9 cellular contexts compared by ENCODE assay signal in genomic region chr12:108559748-108560147, GRCh38. TPM values are rescaled to one million over a fixed set of nuclear protein-coding genes. Genes with fewer than 3 reads are reported as not detected.
DNase-seq lines count a peak whose midpoint lies in the region; ATAC-seq and TF ChIP-seq lines count a peak whose summit lies in the region.
"Had no signal": no experiment of that assay in that cellular context is flagged by ENCODE, and none has a peak within 500 bp of the region (broad histone marks: within the 10 kb centered on the region; RNA-seq: fewer than 3 reads in every experiment).

No MANE protein-coding gene starts in this region.

- no peaks in the 10 kb centered on the region for H3K9me3 ChIP-seq in CD4-positive, CD25-positive, alpha-beta regulatory T cell (ENCODE audit: control insufficient read depth in 2 of 2, low read length in 2 of 2)
- H3K9me3 ChIP-seq in MG63 (no peaks in the 10 kb centered on the region), duodenal mucosa (ENCODE audit: control insufficient read depth in 1 of 2, low read length in 2 of 2) (no peaks in the 10 kb centered on the region)

- no peaks in the 10 kb centered on the region for H3K9me3 Mint-ChIP-seq in CD4-positive, CD25-positive, alpha-beta regulatory T cell
- H3K9me3 Mint-ChIP-seq in nephron progenitor cell = no peaks in the 10 kb centered on the region

- no peaks in the 10 kb centered on the region for H3K27me3 ChIP-seq in CD4-positive, CD25-positive, alpha-beta regulatory T cell (ENCODE audit: control insufficient read depth, insufficient read depth, low read length)
- H3K27me3 ChIP-seq in MG63 = no peaks in the 10 kb centered on the region
- H3K27me3 ChIP-seq in duodenal mucosa (ENCODE audit: control insufficient read depth in 1 of 2, insufficient read depth in 2 of 2, low read length in 2 of 2) = no peaks in the 10 kb centered on the region

- H3K27me3 Mint-ChIP-seq in CD4-positive, CD25-positive, alpha-beta regulatory T cell = no peaks in the 10 kb centered on the region
- no peaks in the 10 kb centered on the region for H3K27me3 Mint-ChIP-seq in nephron progenitor cell (ENCODE audit: low read depth, poor library complexity)

- H3K27ac ChIP-seq in CD4-positive, CD25-positive, alpha-beta regulatory T cell (ENCODE audit: insufficient read depth, low read length, poor library complexity, severe bottlenecking) = no peak overlapping the region
- H3K27ac ChIP-seq in duodenal mucosa (ENCODE audit: low read depth, low read length) = no peak overlapping the region

- H3K9ac ChIP-seq in duodenal mucosa (ENCODE audit: low read depth in 1 of 2, low read length in 2 of 2) = peak overlapping the region; percentile 89 to 92

- peak overlapping the region; percentile 98 to 100 (median 100) for H3K4me3 Mint-ChIP-seq in CD4-positive, CD25-positive, alpha-beta regulatory T cell
- peak overlapping the region; percentile 100 for H3K4me3 Mint-ChIP-seq in nephron progenitor cell

- peak overlapping the region; percentile 97 for H3K4me3 ChIP-seq in CD4-positive, CD25-positive, alpha-beta regulatory T cell (ENCODE audit: low read depth, low read length)
- peak overlapping the region; percentile 93 for H3K4me3 ChIP-seq in MG63
- peak overlapping the region; percentile 88 to 100 for H3K4me3 ChIP-seq in duodenal mucosa (ENCODE audit: low read depth in 1 of 2, low read length in 2 of 2)

- ATAC-seq in CD4-positive, CD25-positive, alpha-beta regulatory T cell (ENCODE audit: low read depth in 2 of 2) = no peak
- ATAC-seq in GM18909 (IDR thresholded peaks at IDR 0.05; ENCODE audit: poor library complexity, unreplicated experiment) = no peak

- peak overlapping the region; percentile 94 to 100 (median 99) for H3K27ac Mint-ChIP-seq in CD4-positive, CD25-positive, alpha-beta regulatory T cell
- peak overlapping the region; percentile 100 for H3K27ac Mint-ChIP-seq in nephron progenitor cell

- H3K36me3 Mint-ChIP-seq in CD4-positive, CD25-positive, alpha-beta regulatory T cell = peaks cover 10% of the 10 kb centered on the region
- peaks cover 11% of the 10 kb centered on the region for H3K36me3 Mint-ChIP-seq in nephron progenitor cell (ENCODE audit: low read depth)

- peaks cover 76% of the 10 kb centered on the region for H3K4me1 ChIP-seq in CD4-positive, CD25-positive, alpha-beta regulatory T cell (ENCODE audit: control insufficient read depth, insufficient read depth, low read length, poor library complexity, severe bottlenecking)
- H3K4me1 ChIP-seq in duodenal mucosa (ENCODE audit: control insufficient read depth in 1 of 2, insufficient read depth in 2 of 2, low read length in 2 of 2) = peaks cover 24 to 42% of the 10 kb centered on the region in 2 donors

- DNase-seq in CD4-positive, CD25-positive, alpha-beta regulatory T cell = no peak
- DNase-seq in MG63 (no peak), nephron progenitor cell (no peak), 8988T (no peak), nucleus accumbens (lab: John Stamatoyannopoulos, UW) (no peak)
- no peak for DNase-seq in stimulated activated CD4-positive, alpha-beta T cell treated with anti-CD3 and anti-CD28 coated beads, Interleukin-2, amount 100 ng/mL, for 48 hours

- H3K36me3 ChIP-seq in CD4-positive, CD25-positive, alpha-beta regulatory T cell (ENCODE audit: control insufficient read depth, insufficient read depth, low read length) = peaks cover 17% of the 10 kb centered on the region
- H3K36me3 ChIP-seq in MG63 = peaks cover 33% of the 10 kb centered on the region
- H3K36me3 ChIP-seq in duodenal mucosa (ENCODE audit: control insufficient read depth in 1 of 2, insufficient read depth in 2 of 2, low read length in 2 of 2) = peaks cover 3 to 23% of the 10 kb centered on the region in 2 donors

- H3K4me1 Mint-ChIP-seq in CD4-positive, CD25-positive, alpha-beta regulatory T cell = peaks cover 21 to 70% (median 49%) of the 10 kb centered on the region in 4 donors
- peaks cover 42% of the 10 kb centered on the region for H3K4me1 Mint-ChIP-seq in nephron progenitor cell

- TF ChIP-seq CTCF in nephron progenitor cell (IDR thresholded peaks at IDR 0.05) = no peak

RNA-seq across cellular contexts. Expression of gene SART3, which starts 1.2 kb away (rescaled TPM):
- total RNA-seq in CD4-positive, CD25-positive, alpha-beta regulatory T cell = 107 TPM
- polyA plus RNA-seq in CD4-positive, CD25-positive, alpha-beta regulatory T cell = 10 to 100 TPM; 25.3 to 37.6 (median 32.2) TPM
- 27.6 and 62.9 TPM in 2 replicates for total RNA-seq in MG63 (2014; rRNA removed; shearing (Covaris generic); ENCODE audit: low replicate concordance)

RNA-seq across cellular contexts. Expression of gene ISCU, which starts 2.6 kb away (rescaled TPM):
- total RNA-seq in CD4-positive, CD25-positive, alpha-beta regulatory T cell = 173 TPM
- polyA plus RNA-seq in CD4-positive, CD25-positive, alpha-beta regulatory T cell = 100 to 1,000 TPM; 241 to 295 (median 260) TPM
- total RNA-seq in MG63 (2014; rRNA removed; shearing (Covaris generic); ENCODE audit: low replicate concordance) = 130 and 156 TPM in 2 replicates

RNA-seq across cellular contexts. Expression of gene TMEM119, which starts 38.1 kb away (rescaled TPM):
- total RNA-seq in CD4-positive, CD25-positive, alpha-beta regulatory T cell = 5.9 TPM
- 1 to 10 TPM in 2 of 4 donors, under 1 TPM in 1, not detected in 1; 0.90 to 3.5 (median 1.5) TPM for polyA plus RNA-seq in CD4-positive, CD25-positive, alpha-beta regulatory T cell
- 24.2 and 31.2 TPM in 2 replicates for total RNA-seq in MG63 (2014; rRNA removed; shearing (Covaris generic); ENCODE audit: low replicate concordance)
- total RNA-seq: NCI-H460 had no signal

RNA-seq across cellular contexts. Expression of gene FICD, which starts 44.7 kb away (rescaled TPM):
- 5.4 TPM for total RNA-seq in CD4-positive, CD25-positive, alpha-beta regulatory T cell
- polyA plus RNA-seq in CD4-positive, CD25-positive, alpha-beta regulatory T cell = 1 to 10 TPM in 3 of 4 donors, under 1 TPM in 1; 0.79 to 4.7 (median 2.3) TPM
- total RNA-seq in MG63 (2014; rRNA removed; shearing (Covaris generic); ENCODE audit: low replicate concordance) = 0.62 and 1.6 TPM in 2 replicates
